Comparison of ENCODE assay signal across 1 cellular context in the genomic region with DNA sequence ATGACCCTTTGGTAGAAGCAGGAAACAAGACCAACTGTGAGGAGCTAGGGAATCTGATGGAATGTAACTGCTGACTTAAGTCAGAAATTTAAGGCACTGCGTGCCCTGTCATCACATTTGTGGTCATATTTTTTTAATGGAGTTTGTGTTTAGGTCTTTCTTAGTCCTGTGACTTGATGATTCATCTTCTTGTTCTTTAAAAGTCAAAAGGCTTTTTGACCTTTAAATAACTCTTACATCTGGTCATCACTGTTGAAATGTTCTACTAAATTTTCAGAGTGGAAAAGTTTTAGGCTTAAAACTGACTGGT.
TF ChIP-seq lines count a peak whose summit lies in the region.

No MANE protein-coding gene starts in this region.

TF ChIP-seq in SK-N-SH, 30 proteins besides CTCF, POLR2A, EP300 and RAD21 (continued from another document):
- TF ChIP-seq, protein P1, sequence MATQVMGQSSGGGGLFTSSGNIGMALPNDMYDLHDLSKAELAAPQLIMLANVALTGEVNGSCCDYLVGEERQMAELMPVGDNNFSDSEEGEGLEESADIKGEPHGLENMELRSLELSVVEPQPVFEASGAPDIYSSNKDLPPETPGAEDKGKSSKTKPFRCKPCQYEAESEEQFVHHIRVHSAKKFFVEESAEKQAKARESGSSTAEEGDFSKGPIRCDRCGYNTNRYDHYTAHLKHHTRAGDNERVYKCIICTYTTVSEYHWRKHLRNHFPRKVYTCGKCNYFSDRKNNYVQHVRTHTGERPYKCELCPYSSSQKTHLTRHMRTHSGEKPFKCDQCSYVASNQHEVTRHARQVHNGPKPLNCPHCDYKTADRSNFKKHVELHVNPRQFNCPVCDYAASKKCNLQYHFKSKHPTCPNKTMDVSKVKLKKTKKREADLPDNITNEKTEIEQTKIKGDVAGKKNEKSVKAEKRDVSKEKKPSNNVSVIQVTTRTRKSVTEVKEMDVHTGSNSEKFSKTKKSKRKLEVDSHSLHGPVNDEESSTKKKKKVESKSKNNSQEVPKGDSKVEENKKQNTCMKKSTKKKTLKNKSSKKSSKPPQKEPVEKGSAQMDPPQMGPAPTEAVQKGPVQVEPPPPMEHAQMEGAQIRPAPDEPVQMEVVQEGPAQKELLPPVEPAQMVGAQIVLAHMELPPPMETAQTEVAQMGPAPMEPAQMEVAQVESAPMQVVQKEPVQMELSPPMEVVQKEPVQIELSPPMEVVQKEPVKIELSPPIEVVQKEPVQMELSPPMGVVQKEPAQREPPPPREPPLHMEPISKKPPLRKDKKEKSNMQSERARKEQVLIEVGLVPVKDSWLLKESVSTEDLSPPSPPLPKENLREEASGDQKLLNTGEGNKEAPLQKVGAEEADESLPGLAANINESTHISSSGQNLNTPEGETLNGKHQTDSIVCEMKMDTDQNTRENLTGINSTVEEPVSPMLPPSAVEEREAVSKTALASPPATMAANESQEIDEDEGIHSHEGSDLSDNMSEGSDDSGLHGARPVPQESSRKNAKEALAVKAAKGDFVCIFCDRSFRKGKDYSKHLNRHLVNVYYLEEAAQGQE (IDR thresholded peaks at IDR 0.05; ENCODE audit: low read depth, low read length): no peak
- TF ChIP-seq, protein P2, sequence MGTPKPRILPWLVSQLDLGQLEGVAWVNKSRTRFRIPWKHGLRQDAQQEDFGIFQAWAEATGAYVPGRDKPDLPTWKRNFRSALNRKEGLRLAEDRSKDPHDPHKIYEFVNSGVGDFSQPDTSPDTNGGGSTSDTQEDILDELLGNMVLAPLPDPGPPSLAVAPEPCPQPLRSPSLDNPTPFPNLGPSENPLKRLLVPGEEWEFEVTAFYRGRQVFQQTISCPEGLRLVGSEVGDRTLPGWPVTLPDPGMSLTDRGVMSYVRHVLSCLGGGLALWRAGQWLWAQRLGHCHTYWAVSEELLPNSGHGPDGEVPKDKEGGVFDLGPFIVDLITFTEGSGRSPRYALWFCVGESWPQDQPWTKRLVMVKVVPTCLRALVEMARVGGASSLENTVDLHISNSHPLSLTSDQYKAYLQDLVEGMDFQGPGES (IDR thresholded peaks at IDR 0.05; ENCODE audit: low read depth, low read length): no peak
- TF ChIP-seq GATA2 (CRISPR knock-in tag; IDR thresholded peaks at IDR 0.05) (no peak), EZH2phosphoT487 (IDR thresholded peaks at IDR 0.05; ENCODE audit: borderline replicate concordance, low read depth) (no peak), FOSL2 (IDR thresholded peaks at IDR 0.05; ENCODE audit: borderline replicate concordance, low read depth) (peak; percentile 80), POLR2AphosphoS5 (IDR thresholded peaks at IDR 0.05; ENCODE audit: low read depth, low read length) (peak; percentile 54; the same call in 1 of the 2 replicates)
